ENCODE assay signal across 18 cellular contexts in the genomic region with DNA sequence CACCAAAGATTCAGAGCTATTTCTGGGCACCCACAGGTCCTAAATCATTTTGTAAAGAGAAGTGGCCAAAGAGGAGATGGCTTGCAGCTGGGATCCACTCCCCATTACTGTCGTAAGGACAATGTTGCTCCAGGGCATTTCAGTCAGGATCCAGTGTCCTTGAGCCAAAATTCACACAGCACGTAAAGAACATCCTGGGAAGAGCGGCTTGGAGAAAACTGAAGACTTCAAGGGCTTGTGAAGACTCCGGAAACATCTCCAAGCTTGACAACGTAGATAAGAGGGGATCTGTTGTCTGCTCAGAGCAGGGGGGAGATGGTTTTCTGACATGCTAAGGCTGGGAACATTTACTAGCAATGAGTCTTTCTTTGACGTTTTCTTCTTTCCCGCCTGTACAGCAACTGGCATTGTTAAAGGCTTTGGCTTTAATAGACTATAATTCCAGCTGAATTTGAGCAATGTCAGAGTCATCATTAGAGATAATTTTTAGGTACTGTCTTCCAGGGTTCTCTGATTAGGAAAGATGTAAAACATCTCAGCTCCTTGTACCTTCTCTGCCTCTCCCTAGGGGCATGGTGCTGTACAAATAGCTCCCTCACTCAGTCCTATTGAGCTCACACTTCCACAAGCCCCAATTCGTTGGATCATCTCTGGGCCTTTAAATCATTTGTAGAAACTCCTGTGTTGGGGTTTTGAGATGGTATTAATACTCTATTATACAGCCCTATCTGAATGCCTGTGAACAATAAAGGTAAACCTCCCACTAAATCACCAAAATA. TPM values are rescaled to one million over a fixed set of nuclear protein-coding genes. Genes with fewer than 3 reads are reported as not detected.
DNase-seq lines count a peak whose midpoint lies in the region; ATAC-seq, FAIRE-seq and TF ChIP-seq lines count a peak whose summit lies in the region.
"Had no signal": no experiment of that assay in that cellular context is flagged by ENCODE, and none has a peak within 500 bp of the region (broad histone marks: within the 10 kb centered on the region; RNA-seq: fewer than 3 reads in every experiment).

No MANE protein-coding gene starts in this region.

- peaks cover 13% of the 10 kb centered on the region for H3K27me3 Mint-ChIP-seq in T-helper 17 cell

- H4K5ac ChIP-seq in H1 (ENCODE audit: insufficient read length, low read depth, low read length), result no peak overlapping the region

- H4K91ac ChIP-seq in H1 (replicated peaks; ENCODE audit: insufficient read length, low read length), result no peak overlapping the region

- H3K18ac ChIP-seq in H1 (ENCODE audit: extremely low read depth, low read length), result no peak overlapping the region

- no peak overlapping the region for H3K4me3 ChIP-seq in H1 (ENCODE audit: extremely low read depth in 1 of 4, insufficient read depth in 2 of 4, low read depth in 3 of 4, low read length in 4 of 4)
- no peak overlapping the region for H3K4me3 ChIP-seq in hepatocyte
- H3K4me3 ChIP-seq: SJCRH30 had no signal

- H3K36me3 Mint-ChIP-seq in T-helper 17 cell (ENCODE audit: low read depth), result no peaks in the 10 kb centered on the region
- H3K36me3 Mint-ChIP-seq: CD8-positive, alpha-beta T cell had no signal

- H4K8ac ChIP-seq in H1 (ENCODE audit: extremely low read depth, insufficient read depth, low read length), result no peak overlapping the region

- H3K14ac ChIP-seq in H1 (ENCODE audit: insufficient read length), result no peak overlapping the region

- H2BK15ac ChIP-seq in H1 (ENCODE audit: low read length), result no peak overlapping the region

- TF ChIP-seq CTCF in H1 (IDR thresholded peaks at IDR 0.05; ENCODE audit: control extremely low read depth in 1 of 3, insufficient read depth in 1 of 3, low read depth in 1 of 3, low read length in 3 of 3) (no peak), hepatocyte (IDR thresholded peaks at IDR 0.05; ENCODE audit: poor library complexity) (no peak)

- no peaks in the 10 kb centered on the region for H3K79me2 ChIP-seq in H1 (ENCODE audit: control insufficient read depth in 1 of 2, insufficient read depth in 2 of 2, low read length in 2 of 2)
- H3K79me2 ChIP-seq in hepatocyte, result no peaks in the 10 kb centered on the region

- no peak overlapping the region for H3K4ac ChIP-seq in H1 (replicated peaks; ENCODE audit: insufficient read length, low read depth, low read length)

- no peak overlapping the region for H3K27ac ChIP-seq in H1 (ENCODE audit: low read depth, low read length)
- peak overlapping the region; percentile 37 for H3K27ac ChIP-seq in hepatocyte
- H3K27ac ChIP-seq: KMS-11, SJCRH30 had no signal

- DNase-seq in RPMI7951 (ENCODE audit: low read depth) (peak; percentile 18), H1 (ENCODE audit: low read depth in 1 of 2, low spot score in 2 of 2) (no peak), hepatocyte (ENCODE audit: low spot score) (peak; percentile 20), sciatic nerve (ENCODE audit: low spot score) (no peak), T-helper 17 cell (no peak), DMS114 treated with DMSO at 0.1 percent for 48 hours (lab: John Stamatoyannopoulos, UW; ENCODE audit: unreplicated experiment) (no peak), putamen (ENCODE audit: low spot score) (no peak)
- DNase-seq: BE2C; CD8-positive, alpha-beta T cell; H7; MM.1S; NCI-H1105; NCI-H187; NCI-H510A; SJCRH30 had no signal

- H3K79me1 ChIP-seq in H1 (ENCODE audit: low read depth, low read length), result no peaks in the 10 kb centered on the region

- no peak for FAIRE-seq in H1 (lab: Jason Lieb, UNC)
- FAIRE-seq: RCC 7860 had no signal

- no peak overlapping the region for H3K4me3 Mint-ChIP-seq in T-helper 17 cell
- H3K4me3 Mint-ChIP-seq: CD8-positive, alpha-beta T cell had no signal

- no peaks in the 10 kb centered on the region for H3K9me2 ChIP-seq in hepatocyte (replicated peaks; ENCODE audit: insufficient read depth)

- no peak for TF ChIP-seq POLR2A in H1 (IDR thresholded peaks at IDR 0.05; ENCODE audit: control extremely low read depth in 1 of 2, low read depth in 2 of 2, low read length in 2 of 2)

- no peak for TF ChIP-seq RAD21 in H1 (IDR thresholded peaks at IDR 0.05 in 1 of 2, conservative IDR thresholded peaks at IDR 0.05 in 1 of 2; ENCODE audit: low read depth in 2 of 2, low read length in 2 of 2)

- CTCF ChIA-PET in H1 (lab: Charles Lee; ENCODE audit: partially characterized antibody), result interaction anchor here (0.6 to 2.8 kb wide), 5 partner anchors 18 to 1357 kb away, joined by 3 to 19 read pairs (median 4); no protein-coding TSS in a partner anchor

- H3K56ac ChIP-seq in H1 (replicated peaks; ENCODE audit: insufficient read length, low read depth, low read length), result no peak overlapping the region

- H3K36me3 ChIP-seq in H1 (ENCODE audit: control insufficient read depth in 2 of 4, insufficient read depth in 4 of 4, low read length in 3 of 4) (no peaks in the 10 kb centered on the region), hepatocyte (replicated peaks; ENCODE audit: insufficient read depth, low read depth) (no peaks in the 10 kb centered on the region)
- H3K36me3 ChIP-seq: BE2C, SJCRH30 had no signal

- 92% methylated on average over 8 of the region's 8 CpGs; no CpG with 5 or more reads in 1 of the 2 experiments for WGBS in H1 (ENCODE audit: extremely low coverage in 1 of 2, insufficient coverage in 1 of 2, insufficient read length in 1 of 2, insufficient replicate concordance in 2 of 2, low coverage in 1 of 2, low lambda C conversion rate in 2 of 2, missing lambda C conversion rate in 1 of 2), 2 experiments
- WGBS in hepatocyte (ENCODE audit: low lambda C conversion rate, missing lambda C conversion rate), result 33% methylated on average over 8 of the region's 8 CpGs

- H2AK5ac ChIP-seq in H1 (ENCODE audit: low read depth, low read length), result no peak overlapping the region

- no peaks in the 10 kb centered on the region for H3K9me3 ChIP-seq in H1 (ENCODE audit: insufficient read depth in 2 of 2, low read depth in 1 of 2, low read length in 1 of 2)
- H3K9me3 ChIP-seq in hepatocyte (ENCODE audit: low read depth), result no peaks in the 10 kb centered on the region
- H3K9me3 ChIP-seq in T-helper 17 cell (ENCODE audit: control insufficient read depth, low read length, poor library complexity, severe bottlenecking), result no peaks in the 10 kb centered on the region
- H3K9me3 ChIP-seq: BE2C, SJCRH30 had no signal

- H2BK12ac ChIP-seq in H1 (ENCODE audit: low read depth, low read length), result no peak overlapping the region

- H2BK120ac ChIP-seq in H1 (replicated peaks; ENCODE audit: low read depth, low read length), result no peak overlapping the region

- no peak overlapping the region for H2BK20ac ChIP-seq in H1 (ENCODE audit: low read length)

- no peaks in the 10 kb centered on the region for H3K4me1 Mint-ChIP-seq in T-helper 17 cell

- H2BK5ac ChIP-seq in H1 (ENCODE audit: low read depth, low read length), result no peak overlapping the region

- no peaks in the 10 kb centered on the region for H3K23me2 ChIP-seq in H1 (ENCODE audit: low read depth, low read length)

- no peaks in the 10 kb centered on the region for H3K4me1 ChIP-seq in H1 (replicated peaks in 1 of 4; ENCODE audit: control insufficient read depth in 3 of 4, insufficient read depth in 4 of 4, low read length in 3 of 4)
- H3K4me1 ChIP-seq in hepatocyte (ENCODE audit: insufficient read depth), result no peaks in the 10 kb centered on the region
- H3K4me1 ChIP-seq: SJCRH30 had no signal

- H4K20me1 ChIP-seq in H1 (replicated peaks in 1 of 2; ENCODE audit: control insufficient read depth in 1 of 2, insufficient read depth in 2 of 2, low read length in 2 of 2), result no peaks in the 10 kb centered on the region
- no peaks in the 10 kb centered on the region for H4K20me1 ChIP-seq in hepatocyte (ENCODE audit: insufficient read depth, poor library complexity, severe bottlenecking)

- H2AFZ ChIP-seq in H1 (ENCODE audit: low read length) (peak overlapping the region; percentile 58; the same call in 1 of the 2 replicates), hepatocyte (no peak overlapping the region)

- H3K9ac ChIP-seq in H1 (replicated peaks in 1 of 4; ENCODE audit: extremely low read depth in 1 of 4, low read depth in 3 of 4, low read length in 3 of 4), result no peak overlapping the region
- H3K9ac ChIP-seq: KMS-11 had no signal

- intact Hi-C loops in sciatic nerve (cut with DNase I), result no loop called here

- POLR2A ChIA-PET in H1 (lab: Charles Lee; ENCODE audit: partially characterized antibody), result no interaction called here

- H3K23ac ChIP-seq in H1 (ENCODE audit: insufficient read length), result no peak overlapping the region

- TF ChIP-seq EP300 in H1 (IDR thresholded peaks at IDR 0.05; ENCODE audit: borderline replicate concordance in 1 of 2, low read depth in 2 of 2, low read length in 2 of 2), result no peak

- peak; percentile 39 for ATAC-seq in sciatic nerve
- no peak for ATAC-seq in GM21529 (IDR thresholded peaks at IDR 0.05; ENCODE audit: unreplicated experiment)
- no peak for ATAC-seq in T-helper 17 cell
- ATAC-seq: CD8-positive, alpha-beta T cell had no signal

- H3K27me3 ChIP-seq in H1 (replicated peaks in 1 of 4; ENCODE audit: control insufficient read depth in 3 of 4, extremely low read depth in 1 of 4, insufficient read depth in 3 of 4, low read length in 3 of 4), result no peaks in the 10 kb centered on the region
- no peaks in the 10 kb centered on the region for H3K27me3 ChIP-seq in hepatocyte
- H3K27me3 ChIP-seq: BE2C had no signal

- H3K4me2 ChIP-seq in H1 (ENCODE audit: insufficient read depth in 1 of 2, low read depth in 2 of 2, low read length in 2 of 2) (no peak overlapping the region), hepatocyte (peak overlapping the region; percentile 40)
- H3K4me2 ChIP-seq: KMS-11 had no signal

- no peak overlapping the region for H3K27ac Mint-ChIP-seq in T-helper 17 cell
- H3K27ac Mint-ChIP-seq: CD8-positive, alpha-beta T cell had no signal

TF ChIP-seq in H1, 55 proteins besides CTCF, POLR2A, EP300 and RAD21 (continues in another document):
- no peak for TF ChIP-seq CHD1 (IDR thresholded peaks at IDR 0.05; ENCODE audit: low read depth, low read length)

RNA-seq across cellular contexts. Expression of a gene that starts 39.7 kb away (rescaled TPM):
- 0.12 and 1.3 TPM in 2 replicates for total RNA-seq in RPMI7951 (2014; rRNA removed; shearing (Covaris generic))
- 0.15 and 0.24 TPM in 2 replicates for total RNA-seq in H1 (2021; fragmentation: NEBNext Ultra II Directional; extraction: Animal tissue kit (Norgen Biotek cat#: 25700))
- polyA plus RNA-seq in H1 (2011; rRNA removed) (0.19 and 0.20 TPM in 2 replicates), hepatocyte (6.5 and 9.2 TPM in 2 replicates)
- polyA plus RNA-seq in H1 (2011; cell fraction: cytosol; rRNA removed), result 0.22 TPM
- polyA plus RNA-seq in H1 (2011; cell fraction: nucleus; rRNA removed), result 0.67 TPM
- 0.13 to 0.71 TPM (median 0.51 TPM) in 4 replicates for polyA plus RNA-seq in H1 (2012, experiment 1 of 2)
- polyA plus RNA-seq in H1 (2012, experiment 2 of 2), result 0.18 TPM
- 0.22 TPM for polyA plus RNA-seq in H1 (2013, experiment 1 of 2)
- polyA plus RNA-seq in H1 (2013, experiment 2 of 2), result 0.26 TPM
- 0.16 and 0.73 TPM in 2 replicates for polyA minus RNA-seq in H1 (2011; rRNA and poly(A)+ RNA removed)
- polyA minus RNA-seq in H1 (2011; cell fraction: cytosol; rRNA and poly(A)+ RNA removed), result not detected
- polyA minus RNA-seq in H1 (2011; cell fraction: nucleus; rRNA and poly(A)+ RNA removed), result 0.30 TPM
- total RNA-seq in hepatocyte (4.4 and 9.0 TPM in 2 replicates), sciatic nerve (48.2 TPM), T-helper 17 cell (not detected)
- total RNA-seq: CD8-positive, alpha-beta T cell had no signal

Comparison
In these comparisons a context has a peak if more than half of its experiments do, and no peak if none do; other contexts are left out.
1. DNase-seq: peak in RPMI7951 (single experiment) and hepatocyte (single experiment); none in H1 (0 of 2), sciatic nerve (single experiment), T-helper 17 cell (0 of 3), DMS114 treated with DMSO at 0.1 percent for 48 hours (single experiment) and putamen (single experiment).